Comparison of ENCODE assay signal across 13 cellular contexts in the genomic region with DNA sequence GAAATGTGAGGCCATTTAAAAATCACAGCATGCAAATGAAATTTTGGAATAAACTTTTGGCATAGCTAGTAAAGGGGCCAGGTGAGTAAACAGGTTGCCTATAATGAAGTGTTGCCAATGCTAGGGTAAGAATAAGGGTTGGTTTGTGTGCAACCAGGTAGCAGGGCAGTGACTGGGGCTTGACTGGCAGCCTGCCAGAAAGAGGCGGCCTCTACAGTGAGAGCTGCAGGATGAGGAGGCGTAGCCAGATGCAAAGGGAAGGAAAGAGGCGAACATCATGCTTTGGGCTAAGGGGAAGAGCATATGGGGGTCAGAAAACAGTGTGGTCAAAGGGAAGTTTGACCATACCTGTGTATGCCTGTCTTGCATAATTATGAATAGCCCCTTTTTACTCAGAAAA.
DNase-seq lines count a peak whose midpoint lies in the region; ATAC-seq and TF ChIP-seq lines count a peak whose summit lies in the region.
"Had no signal": no experiment of that assay in that cellular context is flagged by ENCODE, and none has a peak within 500 bp of the region (broad histone marks: within the 10 kb centered on the region; RNA-seq: fewer than 3 reads in every experiment).

No MANE protein-coding gene starts in this region.

- H3K4me3 ChIP-seq in ascending aorta: no peak overlapping the region
- H3K4me3 ChIP-seq: tibial artery had no signal

- DNase-seq in left ventricle myocardium superior (peak; percentile 62), Right ventricle myocardium superior (no peak), NCI-H2081 (lab: John Stamatoyannopoulos, UW) (peak; percentile 84 to 91), SK-MEL-5 (ENCODE audit: low read depth, low spot score) (peak; percentile 6), ureter (ENCODE audit: low spot score) (peak; percentile 65), ascending aorta (ENCODE audit: low spot score in 2 of 2) (no peak)
- DNase-seq in stimulated activated naive CD4-positive, alpha-beta T cell (lab: John Stamatoyannopoulos, UW): no peak
- DNase-seq: activated gamma-delta T cell, KG1, NCI-H226, T1000, tibial artery had no signal

- no peaks in the 10 kb centered on the region for H3K4me1 ChIP-seq in ascending aorta

- H3K27ac ChIP-seq in ascending aorta: no peak overlapping the region
- H3K27ac ChIP-seq: tibial artery had no signal

- no peaks in the 10 kb centered on the region for H3K36me3 ChIP-seq in ascending aorta
- H3K36me3 ChIP-seq: tibial artery had no signal

- no peaks in the 10 kb centered on the region for H3K9me3 ChIP-seq in ascending aorta
- H3K9me3 ChIP-seq: tibial artery had no signal

- no peak for ATAC-seq in left ventricle myocardium superior
- ATAC-seq in Right ventricle myocardium superior (ENCODE audit: poor library complexity): no peak
- no peak for ATAC-seq in HG03354 (IDR thresholded peaks at IDR 0.05; ENCODE audit: poor library complexity, severe bottlenecking, unreplicated experiment)

- intact Hi-C loops in left ventricle myocardium superior (cut with micrococcal nuclease): no loop called here
- intact Hi-C loops in Right ventricle myocardium superior (cut with DNase I): no loop called here
- intact Hi-C loops in ascending aorta (cut with DNase I): no loop called here

- in situ Hi-C loops in SK-MEL-5 (cut with HindIII; ENCODE audit: low pct_unique_long_range_greater_than_20kb, low sequenced_read_pairs): no loop called here

- no peaks in the 10 kb centered on the region for H3K27me3 ChIP-seq in ascending aorta

- TF ChIP-seq CTCF in ascending aorta (IDR thresholded peaks at IDR 0.05): no peak

Comparison
In these comparisons a context has a peak if more than half of its experiments do, and no peak if none do; other contexts are left out.
1. DNase-seq: peak in left ventricle myocardium superior (single experiment), NCI-H2081 (2 of 2), SK-MEL-5 (single experiment) and ureter (single experiment); none in Right ventricle myocardium superior (single experiment), stimulated activated naive CD4-positive, alpha-beta T cell (0 of 6) and ascending aorta (0 of 2).